In genomic region chr1:147890177-147890790, GRCh38 we compare ENCODE assay signal across 8 cellular contexts. TPM values are rescaled to one million over a fixed set of nuclear protein-coding genes. Genes with fewer than 3 reads are reported as not detected.
DNase-seq lines count a peak whose midpoint lies in the region; ATAC-seq and TF ChIP-seq lines count a peak whose summit lies in the region.

No MANE protein-coding gene starts in this region.

- H3K27me3 ChIP-seq in lung (ENCODE audit: control insufficient read depth, insufficient read depth): no peaks in the 10 kb centered on the region

- H3K27ac ChIP-seq in lung (ENCODE audit: low read depth in 1 of 2, low read length in 1 of 2): no peak overlapping the region

- no peaks in the 10 kb centered on the region for H3K9me3 ChIP-seq in lung (ENCODE audit: control insufficient read depth in 2 of 2, insufficient read depth in 1 of 2, low read length in 1 of 2)

- H3K4me1 ChIP-seq in lung (ENCODE audit: control insufficient read depth in 2 of 2, insufficient read depth in 2 of 2, low read length in 2 of 2): peaks cover 0 to 3% of the 10 kb centered on the region in 2 donors

- DNase-seq in COR-L47 (lab: John Stamatoyannopoulos, UW) (peak; percentile 56), NCI-H2227 treated with DMSO at 0.1 percent for 48 hours (lab: John Stamatoyannopoulos, UW) (peak; percentile 69), dermis blood vessel endothelial cell (peak; percentile 89), lung (ENCODE audit: low spot score) (peak; percentile 75)
- peak; percentile 46 to 63 for DNase-seq in activated CD4-positive, alpha-beta T cell treated with anti-CD3 and anti-CD28 coated beads for 24 hours (ENCODE audit: low read depth in 2 of 2)
- DNase-seq in stimulated activated CD8-positive, alpha-beta memory T cell treated with anti-CD3 and anti-CD28 coated beads, Interleukin-4, amount 100 ng/mL, for 48 hours: peak; percentile 83

- H3K36me3 ChIP-seq in lung (ENCODE audit: control insufficient read depth in 2 of 2, insufficient read depth in 2 of 2, low read length in 2 of 2): no peaks in the 10 kb centered on the region

- no peak overlapping the region for H3K4me3 ChIP-seq in lung

- TF ChIP-seq CTCF in lung (IDR thresholded peaks at IDR 0.05; ENCODE audit: control extremely low read depth, extremely low read depth): peak; percentile 72

- ATAC-seq in GM21723 (IDR thresholded peaks at IDR 0.05; ENCODE audit: unreplicated experiment): peak; percentile 86
- peak; percentile 74 for ATAC-seq in lung (ENCODE audit: insufficient read depth, low FRiP score)
- ATAC-seq in GM19328 (IDR thresholded peaks at IDR 0.05; ENCODE audit: unreplicated experiment): no peak

- WGBS in lung, 2 donors: 6 to 7% methylated on average over 12 of the region's 12 CpGs

RNA-seq across cellular contexts. Expression of gene GJA8, which starts 12.3 kb away (rescaled TPM):
- total RNA-seq in dermis blood vessel endothelial cell (not detected in 2 replicates), lung (not detected)
- polyA plus RNA-seq in lung: not detected

RNA-seq across cellular contexts. Expression of gene GPR89B, which starts 37.9 kb away (rescaled TPM):
- total RNA-seq in dermis blood vessel endothelial cell: 11.4 and 16.0 TPM in 2 replicates
- 10 to 100 TPM in 1 of 2 donors, 1 to 10 TPM in 1; 9.7 to 40.0 TPM for total RNA-seq in lung
- 10 to 100 TPM in 1 of 2 donors, 1 to 10 TPM in 1; 7.7 to 11.0 TPM for polyA plus RNA-seq in lung
